Comparison of ENCODE assay signal across 1 cellular context in genomic region chr1:156372265-156372586, GRCh38.
TF ChIP-seq lines count a peak whose summit lies in the region.

No MANE protein-coding gene starts in this region.

TF ChIP-seq in HepG2, 621 proteins besides CTCF, POLR2A, EP300 and RAD21 (continued from another document and continues in another):
- TF ChIP-seq, protein P1, sequence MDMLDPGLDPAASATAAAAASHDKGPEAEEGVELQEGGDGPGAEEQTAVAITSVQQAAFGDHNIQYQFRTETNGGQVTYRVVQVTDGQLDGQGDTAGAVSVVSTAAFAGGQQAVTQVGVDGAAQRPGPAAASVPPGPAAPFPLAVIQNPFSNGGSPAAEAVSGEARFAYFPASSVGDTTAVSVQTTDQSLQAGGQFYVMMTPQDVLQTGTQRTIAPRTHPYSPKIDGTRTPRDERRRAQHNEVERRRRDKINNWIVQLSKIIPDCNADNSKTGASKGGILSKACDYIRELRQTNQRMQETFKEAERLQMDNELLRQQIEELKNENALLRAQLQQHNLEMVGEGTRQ (IDR thresholded peaks at IDR 0.05; ENCODE audit: low read depth, low read length), result no peak; the same call in 1 of the 2 replicates
- TF ChIP-seq, protein P1 (CRISPR knock-in tag; IDR thresholded peaks at IDR 0.05; ENCODE audit: borderline replicate concordance), result peak; percentile 10; the same call in 1 of the 2 replicates
- no peak for TF ChIP-seq ZMYM2 (CRISPR knock-in tag; IDR thresholded peaks at IDR 0.05)
- TF ChIP-seq MLX (CRISPR knock-in tag; IDR thresholded peaks at IDR 0.05), result 0 out of 2 replicates have a peak, but pooled peaks have one; percentile 4
- peak; percentile 61; the same call in 1 of the 2 replicates for TF ChIP-seq HDAC6 (IDR thresholded peaks at IDR 0.05; ENCODE audit: low read depth, low read length)
- peak; percentile 15; the same call in 1 of the 2 replicates for TF ChIP-seq JUN (CRISPR knock-in tag; IDR thresholded peaks at IDR 0.05)
- TF ChIP-seq SNAPC5 (CRISPR knock-in tag; IDR thresholded peaks at IDR 0.05; ENCODE audit: borderline replicate concordance), result no peak
- peak; percentile 18; the same call in 1 of the 2 replicates for TF ChIP-seq RCOR2 (CRISPR knock-in tag; IDR thresholded peaks at IDR 0.05)
- TF ChIP-seq KDM5A (IDR thresholded peaks at IDR 0.05; ENCODE audit: borderline replicate concordance, low read length), result no peak; the same call in 1 of the 2 replicates
- peak; percentile 10; the same call in 1 of the 2 replicates for TF ChIP-seq ZNF142 (CRISPR knock-in tag; IDR thresholded peaks at IDR 0.05)
- no peak for TF ChIP-seq KLF12 (CRISPR knock-in tag; IDR thresholded peaks at IDR 0.05; ENCODE audit: borderline replicate concordance)
- TF ChIP-seq MYNN (CRISPR knock-in tag; IDR thresholded peaks at IDR 0.05; ENCODE audit: low read depth), result no peak
- TF ChIP-seq WIZ (CRISPR knock-in tag; IDR thresholded peaks at IDR 0.05), result no peak
- TF ChIP-seq REL (CRISPR knock-in tag; conservative IDR thresholded peaks at IDR 0.05), result no peak
- no peak for TF ChIP-seq ZNF615 (CRISPR knock-in tag; IDR thresholded peaks at IDR 0.05; ENCODE audit: borderline replicate concordance)
- 0 out of 2 replicates have a peak, but pooled peaks have one; percentile 11 for TF ChIP-seq CBX5 (CRISPR knock-in tag; IDR thresholded peaks at IDR 0.05; ENCODE audit: borderline replicate concordance)
- TF ChIP-seq ZNF737 (CRISPR knock-in tag; IDR thresholded peaks at IDR 0.05; ENCODE audit: borderline replicate concordance), result no peak
- peak; percentile 7; the same call in 1 of the 2 replicates for TF ChIP-seq KAT8 (CRISPR knock-in tag; IDR thresholded peaks at IDR 0.05)
- no peak for TF ChIP-seq FOXP1 (IDR thresholded peaks at IDR 0.05)
- TF ChIP-seq FOXP1 (CRISPR knock-in tag; IDR thresholded peaks at IDR 0.05), result no peak
- TF ChIP-seq, protein P2, sequence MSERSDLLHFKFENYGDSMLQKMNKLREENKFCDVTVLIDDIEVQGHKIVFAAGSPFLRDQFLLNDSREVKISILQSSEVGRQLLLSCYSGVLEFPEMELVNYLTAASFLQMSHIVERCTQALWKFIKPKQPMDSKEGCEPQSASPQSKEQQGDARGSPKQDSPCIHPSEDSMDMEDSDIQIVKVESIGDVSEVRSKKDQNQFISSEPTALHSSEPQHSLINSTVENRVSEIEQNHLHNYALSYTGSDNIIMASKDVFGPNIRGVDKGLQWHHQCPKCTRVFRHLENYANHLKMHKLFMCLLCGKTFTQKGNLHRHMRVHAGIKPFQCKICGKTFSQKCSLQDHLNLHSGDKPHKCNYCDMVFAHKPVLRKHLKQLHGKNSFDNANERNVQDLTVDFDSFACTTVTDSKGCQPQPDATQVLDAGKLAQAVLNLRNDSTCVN (CRISPR knock-in tag; IDR thresholded peaks at IDR 0.05; ENCODE audit: borderline replicate concordance), result no peak
- TF ChIP-seq ZNF564 (CRISPR knock-in tag; IDR thresholded peaks at IDR 0.05), result peak; percentile 23; the same call in 1 of the 2 replicates
- TF ChIP-seq HNF4G (IDR thresholded peaks at IDR 0.05; ENCODE audit: borderline replicate concordance, low read depth, low read length), result no peak
- no peak for TF ChIP-seq HNF4G (CRISPR knock-in tag; IDR thresholded peaks at IDR 0.05; ENCODE audit: borderline replicate concordance, low read depth)
- TF ChIP-seq, protein P3, sequence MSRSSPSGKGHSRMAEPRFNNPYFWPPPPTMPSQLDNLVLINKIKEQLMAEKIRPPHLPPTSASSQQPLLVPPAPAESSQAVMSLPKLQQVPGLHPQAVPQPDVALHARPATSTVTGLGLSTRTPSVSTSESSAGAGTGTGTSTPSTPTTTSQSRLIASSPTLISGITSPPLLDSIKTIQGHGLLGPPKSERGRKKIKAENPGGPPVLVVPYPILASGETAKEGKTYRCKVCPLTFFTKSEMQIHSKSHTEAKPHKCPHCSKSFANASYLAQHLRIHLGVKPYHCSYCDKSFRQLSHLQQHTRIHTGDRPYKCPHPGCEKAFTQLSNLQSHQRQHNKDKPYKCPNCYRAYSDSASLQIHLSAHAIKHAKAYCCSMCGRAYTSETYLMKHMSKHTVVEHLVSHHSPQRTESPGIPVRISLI (CRISPR knock-in tag; IDR thresholded peaks at IDR 0.05; ENCODE audit: borderline replicate concordance), result 0 out of 2 replicates have a peak, but pooled peaks have one; percentile 4
- TF ChIP-seq IKZF4 (CRISPR knock-in tag; IDR thresholded peaks at IDR 0.05; ENCODE audit: borderline replicate concordance, low read depth, not compliant biosample characterization), result peak; percentile 7
- no peak for TF ChIP-seq ZC3H4 (CRISPR knock-in tag; IDR thresholded peaks at IDR 0.05; ENCODE audit: borderline replicate concordance)
- TF ChIP-seq TCF12 (IDR thresholded peaks at IDR 0.05), result no peak
- TF ChIP-seq TCF12 (CRISPR knock-in tag; IDR thresholded peaks at IDR 0.05), result no peak
- no peak for TF ChIP-seq ZBTB3 (CRISPR knock-in tag; IDR thresholded peaks at IDR 0.05; ENCODE audit: borderline replicate concordance, low read depth)
- 0 out of 2 replicates have a peak, but pooled peaks have one; percentile 3 for TF ChIP-seq SIX4 (CRISPR knock-in tag; IDR thresholded peaks at IDR 0.05)
- TF ChIP-seq HINFP (CRISPR knock-in tag; IDR thresholded peaks at IDR 0.05; ENCODE audit: low read depth), result no peak
- TF ChIP-seq SMAD9 (CRISPR knock-in tag; IDR thresholded peaks at IDR 0.05), result no peak
- TF ChIP-seq POLR2AphosphoS5 (IDR thresholded peaks at IDR 0.05; ENCODE audit: low read depth, low read length), result peak; percentile 14; the same call in 1 of the 2 replicates
- TF ChIP-seq, protein P4, sequence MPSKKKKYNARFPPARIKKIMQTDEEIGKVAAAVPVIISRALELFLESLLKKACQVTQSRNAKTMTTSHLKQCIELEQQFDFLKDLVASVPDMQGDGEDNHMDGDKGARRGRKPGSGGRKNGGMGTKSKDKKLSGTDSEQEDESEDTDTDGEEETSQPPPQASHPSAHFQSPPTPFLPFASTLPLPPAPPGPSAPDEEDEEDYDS (CRISPR knock-in tag; IDR thresholded peaks at IDR 0.05), result no peak
- TF ChIP-seq FOXM1 (CRISPR knock-in tag; IDR thresholded peaks at IDR 0.05), result no peak
- no peak for TF ChIP-seq CREB1 (IDR thresholded peaks at IDR 0.05)
- TF ChIP-seq CREB1 (CRISPR knock-in tag; IDR thresholded peaks at IDR 0.05), result peak; percentile 45
- TF ChIP-seq PCBP1 (IDR thresholded peaks at IDR 0.05; ENCODE audit: borderline replicate concordance, low read depth, low read length), result no peak
- TF ChIP-seq AFF4 (CRISPR knock-in tag; IDR thresholded peaks at IDR 0.05), result 0 out of 2 replicates have a peak, but pooled peaks have one; percentile 14
- no peak for TF ChIP-seq ZSCAN25 (CRISPR knock-in tag; IDR thresholded peaks at IDR 0.05)
